ENCODE assay signal across 9 cellular contexts in the genomic region with DNA sequence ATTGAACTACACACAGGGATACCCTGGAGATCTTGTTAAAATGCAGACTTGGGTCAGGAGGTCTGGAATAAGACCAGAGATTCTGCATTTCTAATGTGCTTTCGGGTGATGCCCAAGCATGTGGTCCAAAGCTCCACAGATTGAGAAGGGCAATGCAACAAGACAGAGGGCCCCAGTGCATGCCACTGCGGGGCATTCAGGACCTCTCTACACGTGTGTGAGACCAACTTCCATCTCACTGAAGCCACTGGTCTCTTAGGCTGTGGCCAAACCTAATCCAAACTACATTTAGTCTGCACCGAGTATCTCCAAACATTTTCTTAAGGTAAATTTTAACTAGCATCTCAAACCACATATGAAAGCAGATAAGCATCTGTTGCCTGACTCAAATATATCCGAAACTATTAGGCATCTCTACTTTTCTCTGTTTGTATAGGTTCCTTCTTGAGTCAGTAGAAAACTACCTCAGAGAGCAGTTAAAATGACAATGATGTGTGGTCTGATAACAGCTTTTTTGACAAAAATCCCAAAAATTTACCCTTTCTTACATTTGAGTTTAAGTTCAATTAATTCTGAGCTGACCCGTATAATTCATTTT.
DNase-seq lines count a peak whose midpoint lies in the region; ATAC-seq and TF ChIP-seq lines count a peak whose summit lies in the region.
"Had no signal": no experiment of that assay in that cellular context is flagged by ENCODE, and none has a peak within 500 bp of the region (broad histone marks: within the 10 kb centered on the region; RNA-seq: fewer than 3 reads in every experiment).

No MANE protein-coding gene starts in this region.

- H3K4me1 Mint-ChIP-seq in memory B cell (peaks cover 50% of the 10 kb centered on the region), Calu3 (ENCODE audit: low read depth, unreplicated experiment) (no peaks in the 10 kb centered on the region)

- DNase-seq in memory B cell (ENCODE audit: low spot score in 2 of 2) (no peak), WERI-Rb-1 (no peak), NCI-H82 treated with DMSO at 0.1 percent for 48 hours (lab: John Stamatoyannopoulos, UW; ENCODE audit: unreplicated experiment) (no peak), NK-92 (lab: John Stamatoyannopoulos, UW; ENCODE audit: unreplicated experiment) (no peak), Calu3 (no peak)
- DNase-seq: nucleus accumbens had no signal

- peaks cover 5% of the 10 kb centered on the region for H3K36me3 Mint-ChIP-seq in memory B cell
- no peaks in the 10 kb centered on the region for H3K36me3 Mint-ChIP-seq in Calu3 (ENCODE audit: insufficient read depth, unreplicated experiment)

- H3K27me3 Mint-ChIP-seq in memory B cell (no peaks in the 10 kb centered on the region), Calu3 (ENCODE audit: unreplicated experiment) (no peaks in the 10 kb centered on the region)

- TF ChIP-seq CTCF in WERI-Rb-1 (IDR thresholded peaks at IDR 0.05; ENCODE audit: low read depth, low read length) (no peak), Calu3 (IDR thresholded peaks at IDR 0.05; ENCODE audit: unreplicated experiment) (no peak)

- H3K9me3 Mint-ChIP-seq in memory B cell (peaks cover 2% of the 10 kb centered on the region), Calu3 (ENCODE audit: low read depth, unreplicated experiment) (peaks cover 12% of the 10 kb centered on the region)

- H3K27ac Mint-ChIP-seq in memory B cell = peak overlapping the region; percentile 89
- H3K27ac Mint-ChIP-seq in Calu3 (ENCODE audit: unreplicated experiment) = no peak overlapping the region

- intact Hi-C loops in Calu3 (cut with micrococcal nuclease; ENCODE audit: unreplicated experiment) = no loop called here

- ATAC-seq in GM18858 (IDR thresholded peaks at IDR 0.05; ENCODE audit: unreplicated experiment) (peak; percentile 44), GM21619 (IDR thresholded peaks at IDR 0.05; ENCODE audit: unreplicated experiment) (peak; percentile 40), HG03520 (IDR thresholded peaks at IDR 0.05; ENCODE audit: unreplicated experiment) (peak; percentile 44), memory B cell (ENCODE audit: low read depth) (no peak)

- CTCF ChIA-PET in Calu3 (lab: Charles Lee) = no interaction called here

- no peaks in the 10 kb centered on the region for H3K36me3 ChIP-seq in WERI-Rb-1

- no peaks in the 10 kb centered on the region for H3K9me3 ChIP-seq in WERI-Rb-1 (ENCODE audit: severe bottlenecking)

- BruUV-seq in Calu3 (replicated peaks; lab: Mats Ljungman, UMichigan) = no TSS peak

- no peak overlapping the region for H3K27ac ChIP-seq in WERI-Rb-1

- H3K27me3 ChIP-seq in WERI-Rb-1 (ENCODE audit: insufficient read depth, low read depth, severe bottlenecking) = no peaks in the 10 kb centered on the region

- H3K4me3 Mint-ChIP-seq in memory B cell (peak overlapping the region; percentile 76), Calu3 (ENCODE audit: low read depth, unreplicated experiment) (no peak overlapping the region)

- no peak overlapping the region for H3K4me3 ChIP-seq in WERI-Rb-1 (ENCODE audit: low read depth, low read length)
